ENCODE assay signal across 8 cellular contexts in the genomic region with DNA sequence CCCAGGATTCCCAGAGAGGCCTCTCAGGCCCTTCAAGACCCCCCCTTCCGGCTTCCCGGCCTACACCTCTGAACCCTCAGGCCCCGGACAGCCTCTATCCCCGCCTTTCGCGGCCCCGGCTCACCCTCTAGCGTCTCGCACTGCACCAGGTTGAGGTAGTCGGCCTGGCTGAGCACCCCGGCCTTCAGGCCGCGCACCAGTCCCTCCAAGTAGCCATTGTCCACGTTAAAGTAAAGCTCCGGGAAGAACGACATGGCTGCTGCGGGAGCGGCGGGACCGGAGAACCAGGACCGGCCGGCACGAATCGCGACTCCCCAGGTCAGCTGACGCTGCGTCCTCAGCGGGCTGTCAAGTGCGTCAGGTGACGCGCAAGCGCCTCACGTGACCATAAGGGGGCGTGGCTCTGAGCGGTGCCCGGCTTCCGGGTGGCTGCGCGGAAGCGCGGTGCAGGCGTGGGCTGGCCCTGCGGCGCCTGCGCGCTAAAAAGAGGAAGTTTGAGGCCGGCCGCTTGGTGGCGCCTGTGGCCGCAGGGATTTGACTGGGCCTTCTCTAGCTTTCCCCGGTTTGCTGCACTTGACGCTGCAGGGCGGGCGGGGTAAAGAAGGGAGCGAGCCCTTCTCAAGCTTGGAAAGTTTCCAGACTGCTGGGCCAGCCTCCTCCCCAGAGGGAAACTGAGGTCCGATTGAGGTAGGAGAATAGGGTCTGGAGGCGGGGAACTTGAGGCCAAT. TPM values are rescaled to one million over a fixed set of nuclear protein-coding genes. Genes with fewer than 3 reads are reported as not detected.
A peak's percentile ranks its signal among the peaks of the same experiment; 100 is the strongest.
DNase-seq lines count a peak whose midpoint lies in the region; ATAC-seq and TF ChIP-seq lines count a peak whose summit lies in the region.

Gene ATP6V0D1, minus strand, starts transcription at position 325 of the 728 bp plus-strand sequence. Its CDS starts 71 bp downstream, at position 254.

- H3K27me3 Mint-ChIP-seq in H9 (ENCODE audit: low read depth), result peaks cover 15% of the 10 kb centered on the region
- no peaks in the 10 kb centered on the region for H3K27me3 Mint-ChIP-seq in nephron progenitor cell (ENCODE audit: low read depth, poor library complexity)
- no peaks in the 10 kb centered on the region for H3K27me3 Mint-ChIP-seq in stimulated activated naive CD8-positive, alpha-beta T cell treated with anti-CD3 and anti-CD28 coated beads, Interleukin-15, amount 100 ng/mL, for 72 hours

- peak; percentile 97 for DNase-seq in G401 (ENCODE audit: low spot score)
- peak; percentile 98 for DNase-seq in H9
- peak; percentile 96 for DNase-seq in M059J (ENCODE audit: low read depth)
- peak; percentile 94 to 95 for DNase-seq in SHP77 (lab: John Stamatoyannopoulos, UW)
- DNase-seq in activated effector memory CD4-positive, alpha-beta T cell treated with anti-CD3 and anti-CD28 coated beads, Interleukin-2, amount 50 U/mL, for 16 hours, result peak; percentile 100
- peak; percentile 97 for DNase-seq in fibroblast of the aortic adventitia (ENCODE audit: low read depth)
- DNase-seq in nephron progenitor cell, result peak; percentile 100
- peak; percentile 99 for DNase-seq in stimulated activated naive CD8-positive, alpha-beta T cell treated with anti-CD3 and anti-CD28 coated beads, Interleukin-15, amount 100 ng/mL, for 72 hours

- no peak within 1 kb of the TSS for H2BK20ac ChIP-seq in H9 (ENCODE audit: low read depth, low read length, poor library complexity, severe bottlenecking)

- H4K8ac ChIP-seq in H9 (replicated peaks; ENCODE audit: insufficient read length, low read depth, low read length), result no peak within 1 kb of the TSS

- H2BK12ac ChIP-seq in H9 (ENCODE audit: insufficient read length, low read depth, low read length), result no peak within 1 kb of the TSS

- H2AK5ac ChIP-seq in H9 (ENCODE audit: insufficient read length, low read length), result no peak within 1 kb of the TSS

- H3K56ac ChIP-seq in H9 (ENCODE audit: insufficient read length, low read depth, low read length), result no peak within 1 kb of the TSS

- H3K4me3 Mint-ChIP-seq in H9 (peak within 1 kb of the TSS; percentile 97 to 99), nephron progenitor cell (peak within 1 kb of the TSS; percentile 100)
- peak within 1 kb of the TSS; percentile 99 for H3K4me3 Mint-ChIP-seq in stimulated activated naive CD8-positive, alpha-beta T cell treated with anti-CD3 and anti-CD28 coated beads, Interleukin-15, amount 100 ng/mL, for 72 hours

- H3K4me3 ChIP-seq in fibroblast of the aortic adventitia (ENCODE audit: low read depth, low read length), result peak within 1 kb of the TSS; percentile 99

- H3K4me1 ChIP-seq in H9 (ENCODE audit: insufficient read depth, low read length), result no peaks in the 10 kb centered on the region; the same call in 1 of the 2 replicates

- H4K5ac ChIP-seq in H9 (ENCODE audit: insufficient read length, low read depth, low read length), result no peak within 1 kb of the TSS

- H4K91ac ChIP-seq in H9 (ENCODE audit: insufficient read length, low read depth, low read length), result no peak within 1 kb of the TSS

- peak within 1 kb of the TSS; percentile 77 for H3K4me2 ChIP-seq in H9 (ENCODE audit: insufficient read depth, insufficient read length, low read length)

- H3K27me3 ChIP-seq in H9 (ENCODE audit: insufficient read depth, low read length), result peaks cover 4% of the 10 kb centered on the region; the same call in 1 of the 2 replicates

- no peak within 1 kb of the TSS for H3K4ac ChIP-seq in H9 (ENCODE audit: low read depth, low read length)

- H3K27ac Mint-ChIP-seq in H9 (peak within 1 kb of the TSS; percentile 95 to 99 (median 97)), nephron progenitor cell (peak within 1 kb of the TSS; percentile 100)
- peak within 1 kb of the TSS; percentile 97 for H3K27ac Mint-ChIP-seq in stimulated activated naive CD8-positive, alpha-beta T cell treated with anti-CD3 and anti-CD28 coated beads, Interleukin-15, amount 100 ng/mL, for 72 hours

- no peaks in the 10 kb centered on the region for H3K36me3 Mint-ChIP-seq in H9 (ENCODE audit: insufficient read depth in 1 of 3, low read depth in 3 of 3)
- H3K36me3 Mint-ChIP-seq in nephron progenitor cell (ENCODE audit: low read depth), result peaks cover 6% of the 10 kb centered on the region

- no peak within 1 kb of the TSS for H2BK120ac ChIP-seq in H9 (ENCODE audit: low read depth, low read length, poor library complexity, severe bottlenecking)

- H3K79me1 ChIP-seq in H9 (ENCODE audit: insufficient read depth, low read depth, low read length, poor library complexity, severe bottlenecking), result no peaks in the 10 kb centered on the region

- WGBS in H9 (ENCODE audit: extremely low coverage, insufficient read length, low lambda C conversion rate), result no CpG with 5 or more reads among the region's 57 CpGs

- peaks cover 6% of the 10 kb centered on the region for H3K23me2 ChIP-seq in H9 (ENCODE audit: insufficient read length, low read depth, low read length, poor library complexity, severe bottlenecking)

- H2BK5ac ChIP-seq in H9 (ENCODE audit: insufficient read length, low read length), result no peak within 1 kb of the TSS

- no peak within 1 kb of the TSS for H3T11ph ChIP-seq in H9 (ENCODE audit: low read length)

- in situ Hi-C loops in G401 (cut with HindIII; ENCODE audit: low sequenced_read_pairs), result loop anchor here (5.0 kb wide), 1 partner anchor 34 kb away; no protein-coding TSS in a partner anchor

- H3K9me3 ChIP-seq in H9 (ENCODE audit: control insufficient read depth, low read depth, low read length), result no peaks in the 10 kb centered on the region

- peak within 1 kb of the TSS; percentile 83; the same call in 1 of the 2 replicates for H3K14ac ChIP-seq in H9 (ENCODE audit: insufficient read depth, low read length)

- no peak within 1 kb of the TSS for H3K23ac ChIP-seq in H9 (ENCODE audit: insufficient read length, low read depth, low read length)

- H3K4me1 Mint-ChIP-seq in H9 (peaks cover 9% of the 10 kb centered on the region in 2 experiments), nephron progenitor cell (peaks cover 33% of the 10 kb centered on the region)
- H3K4me1 Mint-ChIP-seq in stimulated activated naive CD8-positive, alpha-beta T cell treated with anti-CD3 and anti-CD28 coated beads, Interleukin-15, amount 100 ng/mL, for 72 hours, result peaks cover 45% of the 10 kb centered on the region

- H4K20me1 ChIP-seq in H9 (ENCODE audit: control insufficient read depth, insufficient read depth, insufficient read length), result no peaks in the 10 kb centered on the region

- H2BK15ac ChIP-seq in H9 (ENCODE audit: low read depth, low read length), result no peak within 1 kb of the TSS

- peak within 1 kb of the TSS; percentile 60 for H3K9ac ChIP-seq in H9 (ENCODE audit: extremely low read depth, insufficient read length, low read length)

- ATAC-seq in stimulated activated naive CD8-positive, alpha-beta T cell treated with anti-CD3 and anti-CD28 coated beads, Interleukin-15, amount 100 ng/mL, for 72 hours, result peak; percentile 95

- H3K79me2 ChIP-seq in H9 (ENCODE audit: insufficient read depth, low read length), result peaks cover 1% of the 10 kb centered on the region; the same call in 1 of the 2 replicates

- peak within 1 kb of the TSS; percentile 97 for H2AFZ ChIP-seq in H9 (ENCODE audit: low read length)

- TF ChIP-seq CTCF in H9 (conservative IDR thresholded peaks at IDR 0.05) (peak; percentile 94), fibroblast of the aortic adventitia (IDR thresholded peaks at IDR 0.05; ENCODE audit: insufficient read depth, low read length) (peak; percentile 84), nephron progenitor cell (IDR thresholded peaks at IDR 0.05) (peak; percentile 85)

- peak within 1 kb of the TSS; percentile 56 for H3K18ac ChIP-seq in H9 (ENCODE audit: insufficient read length, low read depth, low read length)

- H3K9me3 Mint-ChIP-seq in H9 (no peaks in the 10 kb centered on the region), nephron progenitor cell (no peaks in the 10 kb centered on the region)
- H3K9me3 Mint-ChIP-seq in stimulated activated naive CD8-positive, alpha-beta T cell treated with anti-CD3 and anti-CD28 coated beads, Interleukin-15, amount 100 ng/mL, for 72 hours, result no peaks in the 10 kb centered on the region

- no peak within 1 kb of the TSS for H3K27ac ChIP-seq in H9 (ENCODE audit: insufficient read length, low read depth, low read length)

RNA-seq across cellular contexts. Expression of gene ATP6V0D1, which starts in this region (rescaled TPM):
- 91.8 and 119 TPM in 2 replicates for total RNA-seq in G401 (2014; rRNA removed; shearing (Covaris generic))
- 39.8 and 43.0 TPM in 2 replicates for total RNA-seq in H9 (2021)
- 156 and 160 TPM in 2 replicates for total RNA-seq in M059J (2014; rRNA removed; shearing (Covaris generic))
- 47.8 and 114 TPM in 2 replicates for total RNA-seq in fibroblast of the aortic adventitia (ENCODE audit: low replicate concordance)
